In the genomic region with DNA sequence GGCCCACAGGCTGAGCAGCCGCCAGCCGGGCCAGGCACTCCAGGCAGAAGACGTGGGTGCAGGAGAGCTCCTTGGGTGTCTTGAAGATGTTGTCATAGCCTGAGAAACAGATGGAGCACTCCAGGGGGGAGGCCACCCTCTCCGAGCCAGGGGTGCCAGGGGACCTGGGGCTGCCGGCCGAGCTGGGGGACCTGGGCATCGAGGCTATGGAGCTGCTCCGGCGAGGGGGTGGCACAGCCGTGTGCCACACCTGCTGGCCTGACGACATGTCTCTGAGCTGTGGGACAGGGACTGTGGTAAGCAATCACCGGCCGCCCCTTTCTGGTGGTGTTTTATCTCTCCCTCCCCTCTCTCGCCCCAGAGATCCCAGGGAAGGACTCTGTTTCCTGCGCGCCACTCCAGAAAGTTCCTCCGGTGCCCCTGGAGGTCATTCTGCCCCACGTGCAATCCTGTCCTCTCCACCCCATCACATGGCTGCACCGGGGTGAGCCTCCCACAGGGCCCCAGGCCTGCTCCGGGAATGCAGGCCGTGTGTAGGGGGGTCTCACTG, we compare ENCODE assay signal across 1 cellular context.
TF ChIP-seq lines count a peak whose summit lies in the region.

No MANE protein-coding gene starts in this region.

TF ChIP-seq in HepG2, 621 proteins besides CTCF, POLR2A, EP300 and RAD21:
- TF ChIP-seq ZNF781 (CRISPR knock-in tag; IDR thresholded peaks at IDR 0.05; ENCODE audit: borderline replicate concordance, not compliant biosample characterization): no peak
- no peak for TF ChIP-seq RFXANK (CRISPR knock-in tag; IDR thresholded peaks at IDR 0.05)
- peak; percentile 61; the same call in 1 of the 2 replicates for TF ChIP-seq MTF2 (CRISPR knock-in tag; IDR thresholded peaks at IDR 0.05; ENCODE audit: borderline replicate concordance)
- TF ChIP-seq, protein P1, sequence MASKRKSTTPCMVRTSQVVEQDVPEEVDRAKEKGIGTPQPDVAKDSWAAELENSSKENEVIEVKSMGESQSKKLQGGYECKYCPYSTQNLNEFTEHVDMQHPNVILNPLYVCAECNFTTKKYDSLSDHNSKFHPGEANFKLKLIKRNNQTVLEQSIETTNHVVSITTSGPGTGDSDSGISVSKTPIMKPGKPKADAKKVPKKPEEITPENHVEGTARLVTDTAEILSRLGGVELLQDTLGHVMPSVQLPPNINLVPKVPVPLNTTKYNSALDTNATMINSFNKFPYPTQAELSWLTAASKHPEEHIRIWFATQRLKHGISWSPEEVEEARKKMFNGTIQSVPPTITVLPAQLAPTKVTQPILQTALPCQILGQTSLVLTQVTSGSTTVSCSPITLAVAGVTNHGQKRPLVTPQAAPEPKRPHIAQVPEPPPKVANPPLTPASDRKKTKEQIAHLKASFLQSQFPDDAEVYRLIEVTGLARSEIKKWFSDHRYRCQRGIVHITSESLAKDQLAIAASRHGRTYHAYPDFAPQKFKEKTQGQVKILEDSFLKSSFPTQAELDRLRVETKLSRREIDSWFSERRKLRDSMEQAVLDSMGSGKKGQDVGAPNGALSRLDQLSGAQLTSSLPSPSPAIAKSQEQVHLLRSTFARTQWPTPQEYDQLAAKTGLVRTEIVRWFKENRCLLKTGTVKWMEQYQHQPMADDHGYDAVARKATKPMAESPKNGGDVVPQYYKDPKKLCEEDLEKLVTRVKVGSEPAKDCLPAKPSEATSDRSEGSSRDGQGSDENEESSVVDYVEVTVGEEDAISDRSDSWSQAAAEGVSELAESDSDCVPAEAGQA (IDR thresholded peaks at IDR 0.05; ENCODE audit: low read depth): no peak
- TF ChIP-seq, protein P1 (CRISPR knock-in tag; IDR thresholded peaks at IDR 0.05; ENCODE audit: borderline replicate concordance): no peak
- TF ChIP-seq, protein P2, sequence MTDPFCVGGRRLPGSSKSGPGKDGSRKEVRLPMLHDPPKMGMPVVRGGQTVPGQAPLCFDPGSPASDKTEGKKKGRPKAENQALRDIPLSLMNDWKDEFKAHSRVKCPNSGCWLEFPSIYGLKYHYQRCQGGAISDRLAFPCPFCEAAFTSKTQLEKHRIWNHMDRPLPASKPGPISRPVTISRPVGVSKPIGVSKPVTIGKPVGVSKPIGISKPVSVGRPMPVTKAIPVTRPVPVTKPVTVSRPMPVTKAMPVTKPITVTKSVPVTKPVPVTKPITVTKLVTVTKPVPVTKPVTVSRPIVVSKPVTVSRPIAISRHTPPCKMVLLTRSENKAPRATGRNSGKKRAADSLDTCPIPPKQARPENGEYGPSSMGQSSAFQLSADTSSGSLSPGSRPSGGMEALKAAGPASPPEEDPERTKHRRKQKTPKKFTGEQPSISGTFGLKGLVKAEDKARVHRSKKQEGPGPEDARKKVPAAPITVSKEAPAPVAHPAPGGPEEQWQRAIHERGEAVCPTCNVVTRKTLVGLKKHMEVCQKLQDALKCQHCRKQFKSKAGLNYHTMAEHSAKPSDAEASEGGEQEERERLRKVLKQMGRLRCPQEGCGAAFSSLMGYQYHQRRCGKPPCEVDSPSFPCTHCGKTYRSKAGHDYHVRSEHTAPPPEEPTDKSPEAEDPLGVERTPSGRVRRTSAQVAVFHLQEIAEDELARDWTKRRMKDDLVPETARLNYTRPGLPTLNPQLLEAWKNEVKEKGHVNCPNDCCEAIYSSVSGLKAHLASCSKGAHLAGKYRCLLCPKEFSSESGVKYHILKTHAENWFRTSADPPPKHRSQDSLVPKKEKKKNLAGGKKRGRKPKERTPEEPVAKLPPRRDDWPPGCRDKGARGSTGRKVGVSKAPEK (CRISPR knock-in tag; IDR thresholded peaks at IDR 0.05; ENCODE audit: borderline replicate concordance): no peak
- TF ChIP-seq, protein P3, sequence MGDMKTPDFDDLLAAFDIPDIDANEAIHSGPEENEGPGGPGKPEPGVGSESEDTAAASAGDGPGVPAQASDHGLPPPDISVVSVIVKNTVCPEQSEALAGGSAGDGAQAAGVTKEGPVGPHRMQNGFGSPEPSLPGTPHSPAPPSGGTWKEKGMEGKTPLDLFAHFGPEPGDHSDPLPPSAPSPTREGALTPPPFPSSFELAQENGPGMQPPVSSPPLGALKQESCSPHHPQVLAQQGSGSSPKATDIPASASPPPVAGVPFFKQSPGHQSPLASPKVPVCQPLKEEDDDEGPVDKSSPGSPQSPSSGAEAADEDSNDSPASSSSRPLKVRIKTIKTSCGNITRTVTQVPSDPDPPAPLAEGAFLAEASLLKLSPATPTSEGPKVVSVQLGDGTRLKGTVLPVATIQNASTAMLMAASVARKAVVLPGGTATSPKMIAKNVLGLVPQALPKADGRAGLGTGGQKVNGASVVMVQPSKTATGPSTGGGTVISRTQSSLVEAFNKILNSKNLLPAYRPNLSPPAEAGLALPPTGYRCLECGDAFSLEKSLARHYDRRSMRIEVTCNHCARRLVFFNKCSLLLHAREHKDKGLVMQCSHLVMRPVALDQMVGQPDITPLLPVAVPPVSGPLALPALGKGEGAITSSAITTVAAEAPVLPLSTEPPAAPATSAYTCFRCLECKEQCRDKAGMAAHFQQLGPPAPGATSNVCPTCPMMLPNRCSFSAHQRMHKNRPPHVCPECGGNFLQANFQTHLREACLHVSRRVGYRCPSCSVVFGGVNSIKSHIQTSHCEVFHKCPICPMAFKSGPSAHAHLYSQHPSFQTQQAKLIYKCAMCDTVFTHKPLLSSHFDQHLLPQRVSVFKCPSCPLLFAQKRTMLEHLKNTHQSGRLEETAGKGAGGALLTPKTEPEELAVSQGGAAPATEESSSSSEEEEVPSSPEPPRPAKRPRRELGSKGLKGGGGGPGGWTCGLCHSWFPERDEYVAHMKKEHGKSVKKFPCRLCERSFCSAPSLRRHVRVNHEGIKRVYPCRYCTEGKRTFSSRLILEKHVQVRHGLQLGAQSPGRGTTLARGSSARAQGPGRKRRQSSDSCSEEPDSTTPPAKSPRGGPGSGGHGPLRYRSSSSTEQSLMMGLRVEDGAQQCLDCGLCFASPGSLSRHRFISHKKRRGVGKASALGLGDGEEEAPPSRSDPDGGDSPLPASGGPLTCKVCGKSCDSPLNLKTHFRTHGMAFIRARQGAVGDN (CRISPR knock-in tag; IDR thresholded peaks at IDR 0.05): peak; percentile 41
- TF ChIP-seq, protein P4, sequence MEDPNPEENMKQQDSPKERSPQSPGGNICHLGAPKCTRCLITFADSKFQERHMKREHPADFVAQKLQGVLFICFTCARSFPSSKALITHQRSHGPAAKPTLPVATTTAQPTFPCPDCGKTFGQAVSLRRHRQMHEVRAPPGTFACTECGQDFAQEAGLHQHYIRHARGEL (CRISPR knock-in tag; IDR thresholded peaks at IDR 0.05): no peak
- TF ChIP-seq HNRNPL (IDR thresholded peaks at IDR 0.05; ENCODE audit: low read depth, low read length): 0 out of 2 replicates have a peak, but pooled peaks have one; percentile 2
- TF ChIP-seq SIN3A (IDR thresholded peaks at IDR 0.05; ENCODE audit: borderline replicate concordance, low read depth, low read length): no peak
- TF ChIP-seq, protein P5, sequence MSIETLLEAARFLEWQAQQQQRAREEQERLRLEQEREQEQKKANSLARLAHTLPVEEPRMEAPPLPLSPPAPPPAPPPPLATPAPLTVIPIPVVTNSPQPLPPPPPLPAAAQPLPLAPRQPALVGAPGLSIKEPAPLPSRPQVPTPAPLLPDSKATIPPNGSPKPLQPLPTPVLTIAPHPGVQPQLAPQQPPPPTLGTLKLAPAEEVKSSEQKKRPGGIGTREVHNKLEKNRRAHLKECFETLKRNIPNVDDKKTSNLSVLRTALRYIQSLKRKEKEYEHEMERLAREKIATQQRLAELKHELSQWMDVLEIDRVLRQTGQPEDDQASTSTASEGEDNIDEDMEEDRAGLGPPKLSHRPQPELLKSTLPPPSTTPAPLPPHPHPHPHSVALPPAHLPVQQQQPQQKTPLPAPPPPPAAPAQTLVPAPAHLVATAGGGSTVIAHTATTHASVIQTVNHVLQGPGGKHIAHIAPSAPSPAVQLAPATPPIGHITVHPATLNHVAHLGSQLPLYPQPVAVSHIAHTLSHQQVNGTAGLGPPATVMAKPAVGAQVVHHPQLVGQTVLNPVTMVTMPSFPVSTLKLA (IDR thresholded peaks at IDR 0.05): no peak
- TF ChIP-seq PAX8 (CRISPR knock-in tag; IDR thresholded peaks at IDR 0.05; ENCODE audit: borderline replicate concordance): no peak
- TF ChIP-seq ZNF816 (CRISPR knock-in tag; IDR thresholded peaks at IDR 0.05; ENCODE audit: borderline replicate concordance): no peak
- TF ChIP-seq FLYWCH1 (CRISPR knock-in tag; IDR thresholded peaks at IDR 0.05): no peak
- no peak for TF ChIP-seq GTF2F1 (IDR thresholded peaks at IDR 0.05; ENCODE audit: low read length)
- TF ChIP-seq, protein P6, sequence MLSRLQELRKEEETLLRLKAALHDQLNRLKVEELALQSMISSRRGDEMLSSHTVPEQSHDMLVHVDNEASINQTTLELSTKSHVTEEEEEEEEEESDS (CRISPR knock-in tag; IDR thresholded peaks at IDR 0.05; ENCODE audit: borderline replicate concordance): no peak
- TF ChIP-seq ZNF12 (CRISPR knock-in tag; IDR thresholded peaks at IDR 0.05): no peak
TF ChIP-seq in HepG2: peak in this region for 3.
